ENCODE assay signal across 9 cellular contexts in the genomic region with DNA sequence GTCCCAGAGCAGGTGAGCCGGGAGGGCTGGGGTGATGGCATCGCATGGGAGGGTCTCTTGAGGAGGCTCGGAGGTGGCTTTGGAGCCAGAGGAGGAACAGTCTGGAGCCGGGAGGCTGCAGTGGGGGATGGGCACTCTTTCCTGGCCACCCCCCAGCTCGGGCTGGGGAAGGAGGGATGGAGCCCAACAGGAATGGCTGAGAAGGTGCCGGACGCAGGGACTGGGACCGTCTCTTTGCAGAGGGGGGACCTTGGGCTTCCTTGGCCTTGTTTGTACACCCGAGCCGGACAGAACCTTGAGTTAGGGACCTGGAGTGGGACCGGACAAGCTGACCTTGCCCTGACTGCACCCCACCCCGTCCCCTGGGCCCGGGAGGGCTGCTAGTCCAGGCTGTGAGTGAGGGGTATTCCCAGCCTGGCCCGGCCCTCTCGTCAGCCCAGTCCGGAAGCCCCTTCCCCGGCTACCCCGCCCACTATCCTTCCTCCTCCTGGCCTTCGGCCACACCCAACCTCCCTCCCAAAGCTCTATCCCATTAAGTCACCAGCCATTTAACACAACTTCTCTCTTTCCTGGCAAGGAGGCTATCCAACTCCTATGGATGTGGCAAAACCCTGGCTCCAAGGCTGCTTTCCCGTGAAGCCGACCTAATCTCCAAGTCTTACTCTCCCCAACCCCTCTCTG. TPM values are rescaled to one million over a fixed set of nuclear protein-coding genes. Genes with fewer than 3 reads are reported as not detected.
DNase-seq lines count a peak whose midpoint lies in the region; ATAC-seq and TF ChIP-seq lines count a peak whose summit lies in the region.
"Had no signal": no experiment of that assay in that cellular context is flagged by ENCODE, and none has a peak within 500 bp of the region (broad histone marks: within the 10 kb centered on the region; RNA-seq: fewer than 3 reads in every experiment).

No MANE protein-coding gene starts in this region.

- BruUV-seq in MCF 10A (replicated peaks; lab: Mats Ljungman, UMichigan): no TSS peak

- no peak for ATAC-seq in memory B cell (ENCODE audit: low read depth)
- peak; percentile 21 for ATAC-seq in aorta (ENCODE audit: low FRiP score)

- intact Hi-C loops in breast epithelium (cut with DNase I; ENCODE audit: low total_unique reads): no loop called here
- intact Hi-C loops in MCF 10A (cut with micrococcal nuclease): no loop called here
- intact Hi-C loops in colonic mucosa (cut with DNase I): no loop called here
- intact Hi-C loops in aorta (cut with DNase I): loop anchor here in 1 of 2 donors (5.0 kb wide), 1 partner anchor 35 kb away; a partner anchor contains a TSS

- H3K4me1 ChIP-seq in breast epithelium (peaks cover 0 to 7% of the 10 kb centered on the region in 2 donors), colonic mucosa (peaks cover 18% of the 10 kb centered on the region), aorta (ENCODE audit: control insufficient read depth in 1 of 2, insufficient read depth in 2 of 2, low read length in 2 of 2) (peaks cover 0 to 2% of the 10 kb centered on the region in 2 donors), Karpas-422 (ENCODE audit: low read length) (peaks cover 7% of the 10 kb centered on the region; the same call in 1 of the 2 replicates)

- no peaks in the 10 kb centered on the region for H3K79me2 ChIP-seq in Karpas-422 (ENCODE audit: low read length)

- H3K4me2 ChIP-seq in Karpas-422 (ENCODE audit: low read depth, low read length, poor library complexity, severe bottlenecking): no peak overlapping the region

- TF ChIP-seq CTCF in breast epithelium (IDR thresholded peaks at IDR 0.05) (no peak), MCF 10A (IDR thresholded peaks at IDR 0.05; ENCODE audit: unreplicated experiment) (no peak), colonic mucosa (IDR thresholded peaks at IDR 0.05) (no peak)

- H3K36me3 ChIP-seq in breast epithelium (no peaks in the 10 kb centered on the region), colonic mucosa (no peaks in the 10 kb centered on the region), aorta (ENCODE audit: control insufficient read depth in 1 of 2, insufficient read depth in 2 of 2, low read length in 1 of 2) (no peaks in the 10 kb centered on the region), Karpas-422 (ENCODE audit: insufficient read depth, low read length) (no peaks in the 10 kb centered on the region)

- no peak overlapping the region for H2AFZ ChIP-seq in Karpas-422 (ENCODE audit: low read length)

- H3K9me2 ChIP-seq in Karpas-422 (replicated peaks; ENCODE audit: insufficient read depth, low read length): no peaks in the 10 kb centered on the region

- peak overlapping the region; percentile 60 to 73 for H3K27ac ChIP-seq in breast epithelium
- peak overlapping the region; percentile 17 for H3K27ac ChIP-seq in colonic mucosa
- H3K27ac ChIP-seq in aorta (ENCODE audit: low read depth in 1 of 2, low read length in 2 of 2): peak overlapping the region; percentile 12 to 63
- H3K27ac ChIP-seq in Karpas-422 (ENCODE audit: low read length): no peak overlapping the region

- H3K4me3 Mint-ChIP-seq in MCF 10A (ENCODE audit: unreplicated experiment) (no peak overlapping the region), memory B cell (peak overlapping the region; percentile 61)

- H3K9me3 ChIP-seq in breast epithelium (no peaks in the 10 kb centered on the region), colonic mucosa (no peaks in the 10 kb centered on the region), aorta (ENCODE audit: control insufficient read depth, low read length) (no peaks in the 10 kb centered on the region), Karpas-422 (ENCODE audit: low read length) (no peaks in the 10 kb centered on the region)

- H3K27me3 Mint-ChIP-seq in MCF 10A (ENCODE audit: insufficient read depth, unreplicated experiment) (no peaks in the 10 kb centered on the region), memory B cell (peaks cover 9% of the 10 kb centered on the region)

- CTCF ChIA-PET in MCF 10A (lab: Yijun Ruan, JAX): interaction anchor here (0.6 to 0.8 kb wide), 3 partner anchors 21 to 302 kb away, joined by 3 read pairs; no protein-coding TSS in a partner anchor

- H3K4me1 Mint-ChIP-seq in MCF 10A (ENCODE audit: insufficient read depth, unreplicated experiment): peaks cover 9% of the 10 kb centered on the region
- H3K4me1 Mint-ChIP-seq in memory B cell: peaks cover 10% of the 10 kb centered on the region

- H3K4me3 ChIP-seq in breast epithelium: peak overlapping the region; percentile 47 to 76 (median 58)
- peak overlapping the region; percentile 29 for H3K4me3 ChIP-seq in colonic mucosa
- H3K4me3 ChIP-seq in aorta (ENCODE audit: low read length in 2 of 2): peak overlapping the region; percentile 78 to 89
- no peak overlapping the region for H3K4me3 ChIP-seq in Karpas-422 (ENCODE audit: low read length)

- peaks cover 10% of the 10 kb centered on the region; the same call in 1 of the 2 replicates for H4K20me1 ChIP-seq in Karpas-422 (ENCODE audit: insufficient read depth, low read depth, low read length)

- H3K9me3 Mint-ChIP-seq in MCF 10A (ENCODE audit: unreplicated experiment) (no peaks in the 10 kb centered on the region), memory B cell (no peaks in the 10 kb centered on the region)

- H3K36me3 Mint-ChIP-seq in MCF 10A (ENCODE audit: insufficient read depth, unreplicated experiment): no peaks in the 10 kb centered on the region
- peaks cover 4% of the 10 kb centered on the region for H3K36me3 Mint-ChIP-seq in memory B cell

- H3K27me3 ChIP-seq in breast epithelium: no peaks in the 10 kb centered on the region
- no peaks in the 10 kb centered on the region for H3K27me3 ChIP-seq in colonic mucosa
- no peaks in the 10 kb centered on the region for H3K27me3 ChIP-seq in aorta (ENCODE audit: control insufficient read depth in 1 of 2, insufficient read depth in 2 of 2, low read length in 1 of 2)
- no peaks in the 10 kb centered on the region for H3K27me3 ChIP-seq in Karpas-422 (ENCODE audit: low read length)

- POLR2A ChIA-PET in MCF 10A (lab: Yijun Ruan, JAX): interaction anchor here (0.6 to 0.9 kb wide), 3 partner anchors 14 to 29 kb away, joined by 3 read pairs; no protein-coding TSS in a partner anchor

- TF ChIP-seq POLR2A in breast epithelium (IDR thresholded peaks at IDR 0.05): no peak

- H3K27ac Mint-ChIP-seq in MCF 10A (ENCODE audit: low read depth, unreplicated experiment) (no peak overlapping the region), memory B cell (no peak overlapping the region)

- peak overlapping the region in 1 of 2 donors; percentile 12 for H3K9ac ChIP-seq in colonic mucosa (ENCODE audit: low read depth in 2 of 2, low read length in 2 of 2)
- no peak overlapping the region for H3K9ac ChIP-seq in Karpas-422 (ENCODE audit: low read length)

- DNase-seq in breast epithelium (ENCODE audit: low spot score in 2 of 2) (no peak), MCF 10A (ENCODE audit: unreplicated experiment) (no peak), colonic mucosa (peak; percentile 36), memory B cell (ENCODE audit: low spot score in 2 of 2) (no peak), aorta (peak; percentile 86 to 88), Karpas-422 (no peak), RKO (ENCODE audit: low spot score) (no peak)
- DNase-seq in stimulated activated CD4-positive, alpha-beta T cell treated with anti-CD3 and anti-CD28 coated beads, Interleukin-15, amount 100 ng/mL, for 24 hours: no peak
- DNase-seq: activated effector memory CD4-positive, alpha-beta T cell treated with Interleukin-2 at 50 U/mL for 16 hours had no signal

- 2 to 7% methylated on average over 18 to 21 of the region's 21 CpGs for WGBS in aorta, 2 donors

RNA-seq across cellular contexts. Expression of a gene that starts 0.9 kb away (rescaled TPM):
- under 1 TPM; 0.32 to 0.44 (median 0.33) TPM for total RNA-seq in breast epithelium
- total RNA-seq in MCF 10A (2022): not detected in 2 replicates
- 1 to 10 TPM; 1.5 to 1.7 TPM for total RNA-seq in colonic mucosa
- total RNA-seq in aorta: 10 to 100 TPM; 36.0 to 40.5 TPM
- 10 to 100 TPM in 1 of 2 donors, 1 to 10 TPM in 1; 9.6 to 30.9 TPM for polyA plus RNA-seq in aorta
- total RNA-seq in Karpas-422 (2014; rRNA removed; shearing (Covaris generic); ENCODE audit: low replicate concordance): 0.15 and 0.22 TPM in 2 replicates

RNA-seq across cellular contexts. Expression of a gene that starts 19.1 kb away (rescaled TPM):
- total RNA-seq in breast epithelium (10 to 100 TPM; 21.8 to 30.5 (median 27.5) TPM), MCF 10A (2022) (24.7 and 25.1 TPM in 2 replicates), colonic mucosa (10 to 100 TPM; 12.0 to 35.1 TPM), aorta (10 to 100 TPM; 16.4 to 19.3 TPM)
- polyA plus RNA-seq in aorta: 10 to 100 TPM in 1 of 2 donors, 1 to 10 TPM in 1; 4.5 to 18.2 TPM
- 9.5 and 24.8 TPM in 2 replicates for total RNA-seq in Karpas-422 (2014; rRNA removed; shearing (Covaris generic); ENCODE audit: low replicate concordance)

RNA-seq across cellular contexts. Expression of a gene that starts 22.3 kb away (rescaled TPM):
- under 1 TPM; 0.29 to 0.66 (median 0.64) TPM for total RNA-seq in breast epithelium
- total RNA-seq in MCF 10A (2022): not detected in 2 replicates
- 1 to 10 TPM in 1 of 2 donors, under 1 TPM in 1; 0.40 to 1.1 TPM for total RNA-seq in colonic mucosa
- 1 to 10 TPM; 2.6 to 5.0 TPM for total RNA-seq in aorta
- polyA plus RNA-seq in aorta: 1 to 10 TPM in 1 of 2 donors, under 1 TPM in 1; 0.50 to 1.3 TPM
- total RNA-seq in Karpas-422 (2014; rRNA removed; shearing (Covaris generic); ENCODE audit: low replicate concordance): not detected in 2 replicates

RNA-seq across cellular contexts. Expression of a gene that starts 34.8 kb away (rescaled TPM):
- total RNA-seq in breast epithelium: 100 to 1,000 TPM; 120 to 142 (median 127) TPM
- 54.7 and 64.7 TPM in 2 replicates for total RNA-seq in MCF 10A (2022)
- 100 to 1,000 TPM in 1 of 2 donors, 10 to 100 TPM in 1; 87.9 to 118 TPM for total RNA-seq in colonic mucosa
- total RNA-seq in aorta: 10 to 100 TPM; 66.3 to 67.8 TPM
- 100 to 1,000 TPM in 1 of 2 donors, 10 to 100 TPM in 1; 67.7 to 175 TPM for polyA plus RNA-seq in aorta
- total RNA-seq in Karpas-422 (2014; rRNA removed; shearing (Covaris generic); ENCODE audit: low replicate concordance): 53.7 and 127 TPM in 2 replicates

RNA-seq across cellular contexts. Expression of a gene that starts 50.2 kb away (rescaled TPM):
- total RNA-seq in breast epithelium (10 to 100 TPM; 44.5 to 50.9 (median 44.9) TPM), MCF 10A (2022) (77.5 and 79.4 TPM in 2 replicates), colonic mucosa (10 to 100 TPM; 28.4 to 54.3 TPM), aorta (10 to 100 TPM; 40.7 to 47.7 TPM)
- 10 to 100 TPM in 1 of 2 donors, 1 to 10 TPM in 1; 9.5 to 33.9 TPM for polyA plus RNA-seq in aorta
- total RNA-seq in Karpas-422 (2014; rRNA removed; shearing (Covaris generic); ENCODE audit: low replicate concordance): 34.5 and 102 TPM in 2 replicates

Comparison
In these comparisons a context has a peak if more than half of its experiments do, and no peak if none do; other contexts are left out.
1. DNase-seq: peak in colonic mucosa (single experiment) and aorta (2 of 2); none in breast epithelium (0 of 2), MCF 10A (single experiment), memory B cell (0 of 2), Karpas-422 (single experiment), RKO (single experiment) and stimulated activated CD4-positive, alpha-beta T cell treated with anti-CD3 and anti-CD28 coated beads, Interleukin-15, amount 100 ng/mL, for 24 hours (single experiment).
2. RNA of a gene that starts 0.9 kb away (total RNA-seq): 36.0 to 40.5 TPM in aorta; 1.5 to 1.7 TPM in colonic mucosa, 0.32 to 0.44 TPM in breast epithelium, 0.15 to 0.22 TPM in Karpas-422 and not detected in MCF 10A; every median in the first group is over 10 times any median in the second.